ENCODE assay signal across 8 cellular contexts in the genomic region with DNA sequence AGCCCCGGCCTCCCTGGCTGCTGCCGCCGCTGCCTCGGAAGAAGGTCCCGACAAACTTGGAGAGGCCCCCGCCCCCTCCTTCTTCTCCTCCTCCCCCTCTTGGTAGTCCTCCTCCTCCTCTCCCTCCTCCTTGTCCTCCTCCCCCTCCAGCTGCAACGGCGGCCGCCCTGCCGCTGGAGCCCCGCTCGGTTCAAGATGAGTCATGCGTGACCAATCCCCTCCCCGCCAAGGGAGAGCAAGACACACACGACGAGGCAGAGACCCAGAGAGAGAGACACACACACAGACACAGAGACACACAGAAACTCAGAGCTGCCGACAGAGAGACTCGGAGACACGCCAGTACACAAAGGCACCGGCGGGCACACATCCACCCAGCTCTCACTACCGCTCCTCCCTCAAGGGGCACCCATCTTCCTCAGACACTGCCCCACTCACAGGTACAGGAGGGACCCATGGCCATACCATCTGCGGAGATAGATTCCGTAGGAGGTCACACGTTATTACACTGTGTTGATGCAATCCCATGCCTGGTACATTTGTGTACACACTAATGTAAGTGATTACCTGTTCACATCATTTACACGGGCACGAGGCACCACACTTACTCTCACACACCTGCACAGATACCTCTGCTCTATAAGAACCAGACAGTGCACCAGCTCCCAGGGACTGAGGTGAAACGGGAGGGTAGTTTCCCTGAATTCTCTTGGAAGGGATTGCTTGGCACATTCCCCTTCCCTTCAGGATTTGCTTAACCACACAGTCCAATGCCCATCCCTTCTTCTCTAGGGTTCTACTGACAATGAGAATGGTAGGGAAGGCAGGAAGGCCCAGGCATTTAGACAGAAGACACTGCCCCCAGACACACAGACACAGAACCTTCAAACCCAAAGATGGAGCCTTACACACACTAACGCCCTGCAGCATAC. TPM values are rescaled to one million over a fixed set of nuclear protein-coding genes. Genes with fewer than 3 reads are reported as not detected.
DNase-seq lines count a peak whose midpoint lies in the region; ATAC-seq, FAIRE-seq and TF ChIP-seq lines count a peak whose summit lies in the region.

LHX6 (minus strand) TSS at position 52 of the 932 bp plus-strand sequence. CDS start 217 bp downstream, outside the sequence.

- ATAC-seq in GM12878, result no peak
- no peak for ATAC-seq in HepG2

- H3K4me1 Mint-ChIP-seq in activated CD4-positive, alpha-beta T cell treated with anti-CD3 and anti-CD28 coated beads, Interleukin-2, amount 10 ng/mL, durations not matched to agents 24 days and 14 days, result no peaks in the 10 kb centered on the region
- peaks cover 22% of the 10 kb centered on the region for H3K4me1 Mint-ChIP-seq in type B pancreatic cell (ENCODE audit: unreplicated experiment)

- H3K27ac ChIP-seq in GM12878 (ENCODE audit: control insufficient read depth, insufficient read depth) (no peak within 1 kb of the TSS), HepG2 (ENCODE audit: extremely low read length, insufficient read depth, low read length) (no peak within 1 kb of the TSS)

- H2AFZ ChIP-seq in GM12878 (ENCODE audit: control insufficient read depth, low read depth, low read length) (no peak within 1 kb of the TSS), HepG2 (ENCODE audit: low read length) (no peak within 1 kb of the TSS)

- no peaks in the 10 kb centered on the region; the same call in 1 of the 2 replicates for H4K20me1 ChIP-seq in GM12878 (ENCODE audit: control insufficient read depth, insufficient read depth)
- no peaks in the 10 kb centered on the region for H4K20me1 ChIP-seq in HepG2 (ENCODE audit: insufficient read depth, low read length)

- BruUV-seq in GM12878 (replicated peaks; lab: Mats Ljungman, UMichigan) (no TSS peak), HepG2 (replicated peaks; lab: Mats Ljungman, UMichigan) (no TSS peak)

- intact Hi-C loops in activated CD4-positive, alpha-beta T cell treated with anti-CD3 and anti-CD28 coated beads, Interleukin-2, amount 10 ng/mL, durations not matched to agents 24 days and 14 days (cut with micrococcal nuclease), result no loop called here
- intact Hi-C loops in GM12878 (cut with micrococcal nuclease; ENCODE audit: unreplicated experiment), result no loop called here
- intact Hi-C loops in HepG2 (cut with micrococcal nuclease; ENCODE audit: unreplicated experiment), result no loop called here

- H3K27me3 ChIP-seq in GM12878 (replicated peaks in 1 of 2; ENCODE audit: control insufficient read depth in 2 of 2, insufficient read depth in 2 of 2, low read length in 1 of 2), result peaks cover 8 to 27% of the 10 kb centered on the region in 2 experiments
- peaks cover 15 to 88% of the 10 kb centered on the region in 2 experiments for H3K27me3 ChIP-seq in HepG2 (ENCODE audit: control insufficient read depth in 1 of 2, insufficient read depth in 2 of 2, low read length in 2 of 2)

- no peak within 1 kb of the TSS for H3K9ac ChIP-seq in GM12878 (ENCODE audit: control insufficient read depth, insufficient read depth, low read length)
- no peak within 1 kb of the TSS for H3K9ac ChIP-seq in HepG2 (ENCODE audit: insufficient read depth, low read depth, low read length)

- H3K4me1 ChIP-seq in GM12878 (ENCODE audit: control insufficient read depth, insufficient read depth, low read length) (no peaks in the 10 kb centered on the region), HepG2 (ENCODE audit: insufficient read depth, low read length) (peaks cover 6% of the 10 kb centered on the region; the same call in 1 of the 2 replicates)

- H3K4me2 ChIP-seq in GM12878 (ENCODE audit: control insufficient read depth, insufficient read depth), result peak within 1 kb of the TSS; percentile 48; the same call in 1 of the 2 replicates
- H3K4me2 ChIP-seq in HepG2 (ENCODE audit: low read depth, low read length), result peak within 1 kb of the TSS; percentile 74

- TF ChIP-seq RAD21 in GM12878 (IDR thresholded peaks at IDR 0.05; ENCODE audit: insufficient read depth, low read depth, low read length), result no peak
- no peak for TF ChIP-seq RAD21 in HepG2 (CRISPR knock-in tag; IDR thresholded peaks at IDR 0.05)

- RAD21 ChIA-PET in GM12878 (lab: Charles Lee; ENCODE audit: unreplicated experiment), result no interaction called here

- 42% methylated on average over 16 of the region's 29 CpGs for WGBS in GM12878 (ENCODE audit: insufficient coverage, insufficient replicate concordance, low lambda C conversion rate, missing lambda C conversion rate)
- 8% methylated on average over 25 of the region's 29 CpGs for WGBS in HepG2 (ENCODE audit: low lambda C conversion rate)

- no peaks in the 10 kb centered on the region for H3K36me3 ChIP-seq in GM12878 (ENCODE audit: control insufficient read depth in 2 of 2, insufficient read depth in 2 of 2, low read length in 1 of 2)
- H3K36me3 ChIP-seq in HepG2 (replicated peaks in 1 of 2; ENCODE audit: control insufficient read depth in 1 of 2, insufficient read depth in 2 of 2, low read length in 2 of 2), result no peaks in the 10 kb centered on the region

- no peaks in the 10 kb centered on the region for H3K79me2 ChIP-seq in GM12878 (ENCODE audit: control insufficient read depth, insufficient read depth, low read length)
- H3K79me2 ChIP-seq in HepG2 (ENCODE audit: insufficient read depth, low read length), result no peaks in the 10 kb centered on the region

- H3K9me3 ChIP-seq in GM12878 (replicated peaks; ENCODE audit: control insufficient read depth, insufficient read depth, low read length) (no peaks in the 10 kb centered on the region), HepG2 (ENCODE audit: low read length) (no peaks in the 10 kb centered on the region)

- H3K27me3 Mint-ChIP-seq in activated CD4-positive, alpha-beta T cell treated with anti-CD3 and anti-CD28 coated beads, Interleukin-2, amount 10 ng/mL, durations not matched to agents 24 days and 14 days, result peaks cover 31% of the 10 kb centered on the region
- H3K27me3 Mint-ChIP-seq in type B pancreatic cell, result peaks cover 56% of the 10 kb centered on the region

- TF ChIP-seq EP300 in GM12878 (IDR thresholded peaks at IDR 0.05; ENCODE audit: borderline replicate concordance in 1 of 2, control insufficient read depth in 1 of 2, low read depth in 2 of 2, low read length in 2 of 2), result no peak
- TF ChIP-seq EP300 in HepG2 (IDR thresholded peaks at IDR 0.05; ENCODE audit: low read depth in 2 of 2, low read length in 2 of 2), result no peak
- no peak for TF ChIP-seq EP300 in HepG2 (CRISPR knock-in tag; IDR thresholded peaks at IDR 0.05; ENCODE audit: borderline replicate concordance)

- CTCF ChIA-PET in GM12878 (lab: Yijun Ruan, JAX) (no interaction called here), HepG2 (lab: Yijun Ruan, JAX; ENCODE audit: low intra/inter-chr PET ratio, low total read pairs) (no interaction called here)

- H3K4me3 ChIP-seq in GM12878 (no peak within 1 kb of the TSS), HepG2 (replicated peaks in 1 of 3; ENCODE audit: insufficient read depth in 1 of 3, low read depth in 2 of 3, low read length in 3 of 3) (peak within 1 kb of the TSS; percentile 41 to 68 (median 59))

- no peaks in the 10 kb centered on the region for H3K36me3 Mint-ChIP-seq in activated CD4-positive, alpha-beta T cell treated with anti-CD3 and anti-CD28 coated beads, Interleukin-2, amount 10 ng/mL, durations not matched to agents 24 days and 14 days (ENCODE audit: low read depth)
- H3K36me3 Mint-ChIP-seq in type B pancreatic cell, result peaks cover 11% of the 10 kb centered on the region

- SMC1A ChIA-PET in GM12878 (lab: Charles Lee; ENCODE audit: uncharacterized antibody, unreplicated experiment), result no interaction called here

- H3K9me3 Mint-ChIP-seq in activated CD4-positive, alpha-beta T cell treated with anti-CD3 and anti-CD28 coated beads, Interleukin-2, amount 10 ng/mL, durations not matched to agents 24 days and 14 days, result no peaks in the 10 kb centered on the region
- H3K9me3 Mint-ChIP-seq in type B pancreatic cell, result no peaks in the 10 kb centered on the region

- POLR2A ChIA-PET in GM12878 (lab: Charles Lee), result no interaction called here
- POLR2A ChIA-PET in HepG2 (lab: Yijun Ruan, JAX), result interaction anchor here (1.5 kb wide), 1 partner anchor 35 kb away, joined by 3 read pairs; the partner anchor contains the start of genes MRRF and RBM18

- H3K27ac Mint-ChIP-seq in activated CD4-positive, alpha-beta T cell treated with anti-CD3 and anti-CD28 coated beads, Interleukin-2, amount 10 ng/mL, durations not matched to agents 24 days and 14 days, result no peak within 1 kb of the TSS
- H3K27ac Mint-ChIP-seq in type B pancreatic cell, result no peak within 1 kb of the TSS

- no peak for DNase-seq in activated CD4-positive, alpha-beta T cell treated with anti-CD3 and anti-CD28 coated beads, Interleukin-2, amount 10 ng/mL, durations not matched to agents 24 days and 14 days
- DNase-seq in activated CD4-positive, alpha-beta T cell treated with anti-CD3 and anti-CD28 coated beads, Interleukin-2, amount 50 U/mL, for 48 hours, result no peak
- DNase-seq in GM12878 (ENCODE audit: low read depth, low spot score) (no peak), HepG2 (ENCODE audit: low spot score) (no peak), type B pancreatic cell (ENCODE audit: extremely low spot score, unreplicated experiment) (no peak), NCI-H2196 treated with DMSO at 0.1 percent for 48 hours (lab: John Stamatoyannopoulos, UW; ENCODE audit: unreplicated experiment) (no peak), foreskin melanocyte (no peak), mucosa of gallbladder (ENCODE audit: low spot score) (no peak)

- in situ Hi-C loops in GM12878 (cut with MboI) (no loop called here), HepG2 (cut with HindIII; ENCODE audit: extremely low pct_ligation_motif_present, low pct_unique_long_range_greater_than_20kb) (no loop called here)

- H3K4me3 Mint-ChIP-seq in activated CD4-positive, alpha-beta T cell treated with anti-CD3 and anti-CD28 coated beads, Interleukin-2, amount 10 ng/mL, durations not matched to agents 24 days and 14 days, result peak within 1 kb of the TSS; percentile 35
- peak within 1 kb of the TSS; percentile 82 for H3K4me3 Mint-ChIP-seq in type B pancreatic cell

- TF ChIP-seq POLR2A in GM12878 (IDR thresholded peaks at IDR 0.05; ENCODE audit: low read depth, low read length) (no peak), HepG2 (IDR thresholded peaks at IDR 0.05; ENCODE audit: insufficient read depth in 1 of 2, low read depth in 2 of 2, low read length in 2 of 2) (no peak)

- TF ChIP-seq CTCF in GM12878 (IDR thresholded peaks at IDR 0.05 in 2 of 3, conservative IDR thresholded peaks at IDR 0.05 in 1 of 3; ENCODE audit: control insufficient read depth in 2 of 3, extremely low read depth in 1 of 3, insufficient read depth in 1 of 3, low read depth in 3 of 3, low read length in 3 of 3) (no peak), HepG2 (CRISPR knock-in tag; IDR thresholded peaks at IDR 0.05) (no peak), type B pancreatic cell (conservative IDR thresholded peaks at IDR 0.05) (no peak)

- FAIRE-seq in GM12878 (lab: Jason Lieb, UNC), result no peak
- FAIRE-seq in HepG2 (lab: Jason Lieb, UNC), result no peak

RNA-seq across cellular contexts. Expression of gene LHX6, which starts in this region (rescaled TPM):
- total RNA-seq in activated CD4-positive, alpha-beta T cell treated with anti-CD3 and anti-CD28 coated beads, Interleukin-2, amount 10 ng/mL, durations not matched to agents 24 days and 14 days, result not detected in 2 replicates
- not detected in 2 replicates for total RNA-seq in GM12878 (2013; cell fraction: nucleolus; rRNA removed)
- total RNA-seq in GM12878 (2014; rRNA removed) (not detected in 2 replicates), GM12878 (2014; rRNA removed; fragmentation: Illumina TruSeq; extraction: Trizol) (not detected in 2 replicates), GM12878 (2021) (not detected in 2 replicates), HepG2 (2016; rRNA removed; fragmentation: Illumina TruSeq; extraction: Trizol) (0.70 and 1.3 TPM in 2 replicates), type B pancreatic cell (ENCODE audit: low replicate concordance) (0.48 and 10.0 TPM in 2 replicates), mucosa of gallbladder (4.5 TPM)
- not detected for polyA plus RNA-seq in GM12878 (2011; ENCODE audit: low read depth)
- polyA plus RNA-seq in GM12878 (2011; rRNA removed) (not detected in 2 replicates), GM12878 (2014; fragmentation: Illumina TruSeq; extraction: Trizol) (not detected in 2 replicates), GM12878 (2014; fragmentation: Nextera tagmentation; extraction: Ambion mirVana) (not detected), GM12878 (2014; rRNA removed) (not detected in 2 replicates), GM12878 (2016; fragmentation: Nextera tagmentation; extraction: Ambion mirVana) (not detected), HepG2 (2011; rRNA removed) (1.1 and 1.2 TPM in 2 replicates)
- polyA plus RNA-seq in GM12878 (2011; cell fraction: cytosol; rRNA removed), result not detected in 2 replicates
- polyA plus RNA-seq in GM12878 (2011; cell fraction: nucleus; rRNA removed), result not detected in 2 replicates
- polyA plus RNA-seq in GM12878 (2012), result 0.03 TPM in 1 of 2 replicates, not detected in the other
- not detected in 2 replicates for polyA minus RNA-seq in GM12878 (2011; rRNA and poly(A)+ RNA removed)
- polyA minus RNA-seq in GM12878 (2011; cell fraction: cytosol; rRNA and poly(A)+ RNA removed), result not detected in 2 replicates
- polyA minus RNA-seq in GM12878 (2011; cell fraction: nucleus; rRNA and poly(A)+ RNA removed), result not detected in 2 replicates
- 0.18 and 0.20 TPM in 2 replicates for total RNA-seq in HepG2 (2016; cell fraction: cytosol; rRNA removed; fragmentation: Illumina TruSeq; extraction: Trizol; ENCODE audit: low read depth)
- total RNA-seq in HepG2 (2016; cell fraction: insoluble cytoplasmic fraction; rRNA removed; fragmentation: Illumina TruSeq; extraction: Trizol), result 0.58 and 0.89 TPM in 2 replicates
- 0.69 and 0.80 TPM in 2 replicates for total RNA-seq in HepG2 (2016; cell fraction: membrane; rRNA removed; fragmentation: Illumina TruSeq; extraction: Trizol)
- 0.38 and 1.1 TPM in 2 replicates for total RNA-seq in HepG2 (2016; cell fraction: nucleus; rRNA removed; fragmentation: Illumina TruSeq; extraction: Trizol)
- polyA plus RNA-seq in HepG2 (2011; cell fraction: cytosol; rRNA removed), result 0.94 and 1.1 TPM in 2 replicates
- polyA plus RNA-seq in HepG2 (2011; cell fraction: nucleus; rRNA removed), result 1.7 TPM in 2 replicates
- polyA plus RNA-seq in HepG2 (2012), result 1.0 and 1.2 TPM in 2 replicates
- 0.11 and 0.24 TPM in 2 replicates for polyA plus RNA-seq in HepG2 (2016; cell fraction: cytosol; fragmentation: Illumina TruSeq; extraction: Trizol; ENCODE audit: low read depth)
- 1.2 and 1.3 TPM in 2 replicates for polyA plus RNA-seq in HepG2 (2016; cell fraction: insoluble cytoplasmic fraction; fragmentation: Illumina TruSeq; extraction: Trizol; ENCODE audit: low read depth)
- 0.37 and 0.55 TPM in 2 replicates for polyA plus RNA-seq in HepG2 (2016; cell fraction: membrane; fragmentation: Illumina TruSeq; extraction: Trizol; ENCODE audit: low read depth)
- 0.93 and 1.9 TPM in 2 replicates for polyA plus RNA-seq in HepG2 (2016; cell fraction: nucleus; fragmentation: Illumina TruSeq; extraction: Trizol; ENCODE audit: insufficient read depth, low read depth)
- 0.37 and 2.3 TPM in 2 replicates for polyA minus RNA-seq in HepG2 (2011; rRNA and poly(A)+ RNA removed; ENCODE audit: low replicate concordance)
- polyA minus RNA-seq in HepG2 (2011; cell fraction: cytosol; rRNA and poly(A)+ RNA removed), result 0.44 and 0.79 TPM in 2 replicates
- polyA minus RNA-seq in HepG2 (2011; cell fraction: nucleus; rRNA and poly(A)+ RNA removed), result 0.90 and 1.9 TPM in 2 replicates
